In the genomic region with DNA sequence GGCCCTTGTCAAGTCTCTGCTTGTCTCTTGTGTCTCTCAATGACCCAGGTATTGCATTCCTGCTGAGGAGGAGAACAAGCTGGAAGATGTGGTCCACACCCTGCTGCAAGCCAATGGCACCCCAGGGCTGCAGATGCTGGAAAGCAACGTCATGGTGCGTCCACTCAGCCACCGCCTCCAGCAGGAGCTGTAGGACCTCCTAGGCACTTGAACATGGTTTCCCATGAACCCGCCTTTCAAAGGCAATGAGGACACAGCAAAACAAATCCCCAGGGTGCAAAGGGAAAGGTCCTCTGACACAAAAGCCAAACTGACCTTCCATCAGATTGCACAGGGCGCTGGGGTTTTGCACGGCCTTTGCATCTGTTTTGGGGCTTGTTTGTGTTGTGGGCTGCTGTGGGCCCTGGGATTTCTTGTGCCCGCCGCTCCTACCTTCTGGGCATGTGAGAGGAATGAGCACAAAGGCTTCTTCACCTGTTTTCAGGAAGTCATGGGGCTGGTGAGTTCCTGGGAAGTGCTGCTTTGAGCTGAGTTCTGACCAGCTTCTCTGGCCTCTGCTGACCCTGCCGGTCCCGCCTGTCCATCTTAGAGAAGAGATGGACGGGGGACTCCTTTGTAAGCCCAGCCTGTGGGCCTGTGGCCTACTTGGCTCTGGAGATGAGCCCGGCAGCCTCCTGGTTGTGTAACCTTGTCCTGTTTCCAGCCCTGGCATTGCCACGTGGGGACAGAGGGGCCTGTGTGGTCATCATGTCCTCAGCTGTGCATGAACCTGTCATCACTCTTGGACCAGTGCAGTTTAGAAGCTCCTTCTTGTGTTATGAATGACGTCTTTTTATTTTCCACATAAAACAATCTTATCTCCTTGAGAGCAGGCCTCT, we compare ENCODE assay signal across 1 cellular context.
TF ChIP-seq lines count a peak whose summit lies in the region.

No MANE protein-coding gene starts in this region.

TF ChIP-seq in HepG2, 621 proteins besides CTCF, POLR2A, EP300 and RAD21 (continued from another document):
- 0 out of 2 replicates have a peak, but pooled peaks have one; percentile 24 for TF ChIP-seq ZBTB33 (CRISPR knock-in tag; IDR thresholded peaks at IDR 0.05)
